1 cellular context compared by ENCODE assay signal in the genomic region with DNA sequence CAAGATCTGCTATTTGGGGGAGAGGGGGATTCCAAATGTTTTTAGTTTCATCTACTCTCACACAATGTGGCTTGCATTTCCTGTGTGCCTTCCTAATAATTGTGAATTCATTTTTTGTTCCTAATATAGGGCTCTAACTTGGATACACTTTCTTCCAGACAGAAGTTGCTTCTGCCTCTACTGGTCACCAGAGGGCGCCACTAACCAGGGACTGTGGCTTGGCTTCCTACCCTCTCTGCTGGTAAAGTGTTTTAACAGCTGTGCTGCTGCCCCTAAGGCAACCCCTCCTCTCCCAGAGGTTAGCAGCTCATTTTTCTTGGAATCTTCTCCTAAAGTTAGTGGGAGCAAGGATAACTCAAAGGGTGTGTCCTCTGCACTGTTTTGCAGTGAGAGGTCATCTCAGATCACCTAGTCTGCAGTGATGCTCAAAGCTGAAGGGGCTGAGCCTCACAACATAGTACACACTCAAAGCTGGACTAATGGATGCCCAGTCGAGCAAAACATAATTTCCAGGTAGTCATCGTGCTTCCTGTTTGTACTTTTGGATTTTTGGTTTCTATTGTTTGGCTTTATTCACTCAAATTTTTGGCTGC.
TF ChIP-seq lines count a peak whose summit lies in the region.

No MANE protein-coding gene starts in this region.

TF ChIP-seq in H1, 55 proteins besides CTCF, POLR2A, EP300 and RAD21 (continued from another document):
- TF ChIP-seq, protein P1, sequence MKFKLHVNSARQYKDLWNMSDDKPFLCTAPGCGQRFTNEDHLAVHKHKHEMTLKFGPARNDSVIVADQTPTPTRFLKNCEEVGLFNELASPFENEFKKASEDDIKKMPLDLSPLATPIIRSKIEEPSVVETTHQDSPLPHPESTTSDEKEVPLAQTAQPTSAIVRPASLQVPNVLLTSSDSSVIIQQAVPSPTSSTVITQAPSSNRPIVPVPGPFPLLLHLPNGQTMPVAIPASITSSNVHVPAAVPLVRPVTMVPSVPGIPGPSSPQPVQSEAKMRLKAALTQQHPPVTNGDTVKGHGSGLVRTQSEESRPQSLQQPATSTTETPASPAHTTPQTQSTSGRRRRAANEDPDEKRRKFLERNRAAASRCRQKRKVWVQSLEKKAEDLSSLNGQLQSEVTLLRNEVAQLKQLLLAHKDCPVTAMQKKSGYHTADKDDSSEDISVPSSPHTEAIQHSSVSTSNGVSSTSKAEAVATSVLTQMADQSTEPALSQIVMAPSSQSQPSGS (IDR thresholded peaks at IDR 0.05; ENCODE audit: low read length), result no peak
- TF ChIP-seq KDM5A (IDR thresholded peaks at IDR 0.05; ENCODE audit: low read length) (no peak), BRCA1 (IDR thresholded peaks at IDR 0.05; ENCODE audit: low read depth, low read length) (no peak), RNF2 (IDR thresholded peaks at IDR 0.05; ENCODE audit: borderline replicate concordance, low read depth, low read length, missing control alignments, poor library complexity, severe bottlenecking) (no peak), FOSL1 (IDR thresholded peaks at IDR 0.05; ENCODE audit: insufficient read depth, low read depth, low read length) (no peak), NANOG (IDR thresholded peaks at IDR 0.05; ENCODE audit: insufficient read depth, low read depth, low read length, poor library complexity, severe bottlenecking) (no peak), TCF12 (IDR thresholded peaks at IDR 0.05; ENCODE audit: low read depth, low read length) (0 out of 2 replicates have a peak, but pooled peaks have one; percentile 17), GTF2F1 (IDR thresholded peaks at IDR 0.05; ENCODE audit: borderline replicate concordance, low read depth, low read length) (no peak), SIN3A (conservative IDR thresholded peaks at IDR 0.05 in 1 of 2, IDR thresholded peaks at IDR 0.05 in 1 of 2; ENCODE audit: low read depth in 1 of 2, low read length in 2 of 2) (0 out of 4 replicates have a peak, but pooled peaks of 1 of the 2 experiments have one; percentile 32), NRF1 (IDR thresholded peaks at IDR 0.05; ENCODE audit: low read depth, low read length) (no peak), CHD1 (IDR thresholded peaks at IDR 0.05; ENCODE audit: low read depth, low read length) (no peak)
- TF ChIP-seq, protein P2, sequence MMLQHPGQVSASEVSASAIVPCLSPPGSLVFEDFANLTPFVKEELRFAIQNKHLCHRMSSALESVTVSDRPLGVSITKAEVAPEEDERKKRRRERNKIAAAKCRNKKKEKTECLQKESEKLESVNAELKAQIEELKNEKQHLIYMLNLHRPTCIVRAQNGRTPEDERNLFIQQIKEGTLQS (IDR thresholded peaks at IDR 0.05; ENCODE audit: insufficient read depth, low read depth, low read length), result no peak
